13 cellular contexts compared by ENCODE assay signal in the genomic region with DNA sequence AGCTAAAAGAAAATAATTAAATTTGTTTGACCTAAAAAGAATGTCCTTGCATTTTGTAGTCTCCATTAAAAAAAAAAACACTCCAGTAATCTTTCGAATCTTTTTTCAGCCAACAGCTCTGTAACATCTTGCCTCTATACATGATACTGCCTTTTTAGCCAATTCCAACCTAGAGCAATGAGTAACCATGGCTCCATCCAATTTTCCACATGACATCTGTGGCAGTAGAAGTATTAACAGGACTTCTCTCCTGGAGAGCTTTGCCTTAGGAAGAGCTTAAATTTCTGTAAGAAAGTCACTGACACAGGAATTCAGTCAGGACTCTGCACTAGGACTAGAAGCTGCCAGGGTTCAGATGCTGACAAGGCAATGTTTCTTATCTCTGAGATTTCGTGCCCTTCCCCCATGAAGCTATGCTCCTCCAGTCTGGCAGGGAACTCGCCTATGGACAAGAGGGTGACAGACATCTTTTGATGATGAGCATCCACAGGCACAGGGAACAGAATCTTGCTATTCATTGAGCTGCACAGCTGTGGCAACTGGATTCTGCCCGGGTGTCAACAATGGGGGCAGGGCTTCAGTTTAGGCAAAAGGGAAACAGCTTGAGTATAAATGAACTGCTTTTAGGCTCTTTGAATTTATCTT.
DNase-seq lines count a peak whose midpoint lies in the region; ATAC-seq and TF ChIP-seq lines count a peak whose summit lies in the region.
"Had no signal": no experiment of that assay in that cellular context is flagged by ENCODE, and none has a peak within 500 bp of the region (broad histone marks: within the 10 kb centered on the region; RNA-seq: fewer than 3 reads in every experiment).

No MANE protein-coding gene starts in this region.

- no peak for TF ChIP-seq CTCF in uterus (IDR thresholded peaks at IDR 0.05)

- peak overlapping the region; percentile 45 for H3K27ac ChIP-seq in ectodermal cell (ENCODE audit: insufficient read depth, low read depth, low read length, poor library complexity, severe bottlenecking)
- H3K27ac ChIP-seq in uterus: no peak overlapping the region

- H3K9me3 ChIP-seq in ectodermal cell (ENCODE audit: control insufficient read depth, low read length) (no peaks in the 10 kb centered on the region), uterus (no peaks in the 10 kb centered on the region)

- intact Hi-C loops in uterus (cut with DNase I; ENCODE audit: low total_unique reads): no loop called here

- peak; percentile 6 for DNase-seq in AG08396 (ENCODE audit: low spot score)
- DNase-seq in NCI-H446 treated with DMSO at 0.1 percent for 48 hours (lab: John Stamatoyannopoulos, UW): peak; percentile 6
- DNase-seq in midbrain (lab: John Stamatoyannopoulos, UW): peak; percentile 94
- no peak for DNase-seq in EL
- DNase-seq in uterus: no peak
- DNase-seq: activated CD4-positive, alpha-beta T cell treated with anti-CD3 and anti-CD28 coated beads, Interleukin-2, amount 50 U/mL, for 1 hour; DMS79 treated with DMSO at 0.1 percent for 48 hours; KG1; NCI-H1694; stimulated activated CD4-positive, alpha-beta T cell treated with anti-CD3 and anti-CD28 coated beads, Interleukin-1b, Interleukin-23, amount 100 ng/mL, for 48 hours had no signal

- H3K27me3 ChIP-seq in ectodermal cell (ENCODE audit: control insufficient read depth, insufficient read depth, low read length, poor library complexity, severe bottlenecking): no peaks in the 10 kb centered on the region
- no peaks in the 10 kb centered on the region for H3K27me3 ChIP-seq in uterus

- ATAC-seq in GM18907 (IDR thresholded peaks at IDR 0.05; ENCODE audit: unreplicated experiment) (no peak), HG03175 (IDR thresholded peaks at IDR 0.05; ENCODE audit: unreplicated experiment) (no peak)

- no peak overlapping the region for H3K4me3 ChIP-seq in ectodermal cell (ENCODE audit: insufficient read depth, low read depth, low read length)
- no peak overlapping the region for H3K4me3 ChIP-seq in uterus

- WGBS in ectodermal cell, 2 experiments: 50 to 52% methylated on average over 4 of the region's 4 CpGs

- no peaks in the 10 kb centered on the region for H3K36me3 ChIP-seq in ectodermal cell (ENCODE audit: control insufficient read depth, insufficient read depth, low read length)
- no peaks in the 10 kb centered on the region for H3K36me3 ChIP-seq in uterus

- H3K4me1 ChIP-seq in ectodermal cell (ENCODE audit: control insufficient read depth, insufficient read depth, low read length) (peaks cover 14% of the 10 kb centered on the region), uterus (no peaks in the 10 kb centered on the region)

- TF ChIP-seq POLR2A in uterus (IDR thresholded peaks at IDR 0.05): no peak

Comparison
In these comparisons a context has a peak if more than half of its experiments do, and no peak if none do; other contexts are left out.
1. DNase-seq: peak in AG08396 (single experiment), NCI-H446 treated with DMSO at 0.1 percent for 48 hours (single experiment) and midbrain (single experiment); none in EL (single experiment) and uterus (0 of 2).